22 cellular contexts compared by ENCODE assay signal in the genomic region with DNA sequence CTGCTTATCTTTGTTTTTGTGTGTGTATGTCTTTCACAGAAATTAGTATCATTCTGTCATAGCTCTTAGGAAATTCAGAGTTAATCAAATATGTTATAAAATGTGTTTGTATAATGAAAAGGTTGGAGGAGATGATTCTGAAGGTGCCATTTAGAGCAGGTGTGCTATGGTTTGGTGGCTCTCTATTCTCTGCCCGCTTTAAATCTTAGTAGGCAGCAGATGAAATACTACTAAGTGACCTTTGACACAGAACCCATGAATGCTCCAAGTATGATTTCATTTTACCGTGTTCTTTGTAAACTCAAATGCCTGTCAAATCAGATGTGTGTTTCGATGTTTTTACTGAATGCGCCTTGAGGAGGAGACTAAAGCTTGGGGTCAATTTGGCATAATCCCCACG. TPM values are rescaled to one million over a fixed set of nuclear protein-coding genes. Genes with fewer than 3 reads are reported as not detected.
DNase-seq lines count a peak whose midpoint lies in the region; ATAC-seq and TF ChIP-seq lines count a peak whose summit lies in the region.
"Had no signal": no experiment of that assay in that cellular context is flagged by ENCODE, and none has a peak within 500 bp of the region (broad histone marks: within the 10 kb centered on the region; RNA-seq: fewer than 3 reads in every experiment).

No MANE protein-coding gene starts in this region.

- H3K4me2 ChIP-seq in neuronal stem cell (ENCODE audit: insufficient read depth, low read length, poor library complexity, severe bottlenecking), result no peak overlapping the region
- H3K4me2 ChIP-seq: BLaER1, GM23338 had no signal

- peak overlapping the region; percentile 59 for H3K4me3 Mint-ChIP-seq in activated CD4-positive, alpha-beta T cell treated with anti-CD3 and anti-CD28 coated beads for 36 hours
- peak overlapping the region in 6 of 8 donors; percentile 21 to 59 (median 28) for H3K4me3 Mint-ChIP-seq in CD4-positive, alpha-beta memory T cell
- peak overlapping the region; percentile 47 for H3K4me3 Mint-ChIP-seq in activated naive CD8-positive, alpha-beta T cell treated with anti-CD3 and anti-CD28 coated beads for 36 hours
- no peak overlapping the region for H3K4me3 Mint-ChIP-seq in CD8-positive, alpha-beta T cell
- H3K4me3 Mint-ChIP-seq: GM23338 had no signal

- no peak overlapping the region for H2BK120ac ChIP-seq in neuronal stem cell (ENCODE audit: low read depth, low read length)

- no peak overlapping the region for H2AFZ ChIP-seq in neuronal stem cell (ENCODE audit: low read length)
- H2AFZ ChIP-seq: GM23338 had no signal

- POLR2A ChIA-PET in activated CD4-positive, alpha-beta T cell treated with anti-CD3 and anti-CD28 coated beads for 36 hours (lab: Charles Lee), result no interaction called here
- POLR2A ChIA-PET in CD4-positive, alpha-beta memory T cell (lab: Charles Lee; ENCODE audit: partially characterized antibody), result interaction anchor here (1.2 kb wide), 1 partner anchor 26 kb away, joined by 4 read pairs; no protein-coding TSS in a partner anchor
- POLR2A ChIA-PET in CD8-positive, alpha-beta T cell (lab: Charles Lee), result interaction anchor here (0.7 kb wide), 1 partner anchor 109 kb away, joined by 3 read pairs; no protein-coding TSS in a partner anchor

- no peaks in the 10 kb centered on the region for H3K27me3 Mint-ChIP-seq in activated CD4-positive, alpha-beta T cell treated with anti-CD3 and anti-CD28 coated beads for 36 hours
- H3K27me3 Mint-ChIP-seq in CD4-positive, alpha-beta memory T cell, result no peaks in the 10 kb centered on the region
- no peaks in the 10 kb centered on the region for H3K27me3 Mint-ChIP-seq in activated naive CD8-positive, alpha-beta T cell treated with anti-CD3 and anti-CD28 coated beads for 36 hours
- no peaks in the 10 kb centered on the region for H3K27me3 Mint-ChIP-seq in CD8-positive, alpha-beta T cell (ENCODE audit: low read depth)
- H3K27me3 Mint-ChIP-seq: T-cell had no signal

- no peak overlapping the region for H3K4me3 ChIP-seq in CD4-positive, alpha-beta memory T cell (ENCODE audit: low read length in 2 of 2)
- no peak overlapping the region for H3K4me3 ChIP-seq in neuronal stem cell (ENCODE audit: low read length in 2 of 2)
- H3K4me3 ChIP-seq in CD8-positive, alpha-beta T cell (ENCODE audit: low read depth, low read length), result no peak overlapping the region
- H3K4me3 ChIP-seq: BLaER1, esophagus muscularis mucosa, GM23338, upper lobe of left lung had no signal

- no peak overlapping the region for H3K27ac ChIP-seq in CD4-positive, alpha-beta memory T cell (ENCODE audit: low read depth, low read length)
- peak overlapping the region; percentile 14 for H3K27ac ChIP-seq in neuronal stem cell (replicated peaks; ENCODE audit: low read length)
- H3K27ac ChIP-seq in CD8-positive, alpha-beta T cell (ENCODE audit: low read depth, low read length), result no peak overlapping the region
- H3K27ac ChIP-seq: BLaER1, esophagus muscularis mucosa, upper lobe of left lung had no signal

- no peak for TF ChIP-seq CTCF in CD8-positive, alpha-beta T cell (IDR thresholded peaks at IDR 0.05)

- WGBS in neuronal stem cell (ENCODE audit: extremely low coverage in 2 of 2, insufficient read length in 2 of 2, insufficient replicate concordance in 1 of 2), 2 donors, result no CpG with 5 or more reads among the region's 5 CpGs

- H3K9me3 Mint-ChIP-seq in activated CD4-positive, alpha-beta T cell treated with anti-CD3 and anti-CD28 coated beads for 36 hours (ENCODE audit: low read depth), result no peaks in the 10 kb centered on the region
- H3K9me3 Mint-ChIP-seq in CD4-positive, alpha-beta memory T cell, result no peaks in the 10 kb centered on the region
- no peaks in the 10 kb centered on the region for H3K9me3 Mint-ChIP-seq in activated naive CD8-positive, alpha-beta T cell treated with anti-CD3 and anti-CD28 coated beads for 36 hours
- no peaks in the 10 kb centered on the region for H3K9me3 Mint-ChIP-seq in CD8-positive, alpha-beta T cell
- H3K9me3 Mint-ChIP-seq: GM23338, T-cell had no signal

- no peaks in the 10 kb centered on the region for H3K27me3 ChIP-seq in CD4-positive, alpha-beta memory T cell (ENCODE audit: insufficient read depth, low read length)
- H3K27me3 ChIP-seq in neuronal stem cell (ENCODE audit: control insufficient read depth in 3 of 3, insufficient read depth in 3 of 3, low read depth in 1 of 3, low read length in 3 of 3), result no peaks in the 10 kb centered on the region
- H3K27me3 ChIP-seq in CD8-positive, alpha-beta T cell (ENCODE audit: insufficient read depth, low read length), result no peaks in the 10 kb centered on the region
- H3K27me3 ChIP-seq: BLaER1, esophagus muscularis mucosa, upper lobe of left lung had no signal

- CTCF ChIA-PET in activated CD4-positive, alpha-beta T cell treated with anti-CD3 and anti-CD28 coated beads for 36 hours (lab: Charles Lee), result interaction anchor here (0.7 to 3.7 kb wide), 4 partner anchors 9 to 459 kb away, joined by 3 to 21 read pairs (median 4); no protein-coding TSS in a partner anchor
- CTCF ChIA-PET in CD4-positive, alpha-beta memory T cell (lab: Charles Lee; ENCODE audit: partially characterized antibody), result no interaction called here
- CTCF ChIA-PET in CD8-positive, alpha-beta T cell (lab: Charles Lee), result interaction anchor here (1.5 kb wide), 1 partner anchor 12 kb away, joined by 3 read pairs; no protein-coding TSS in a partner anchor

- H3K27ac Mint-ChIP-seq in activated CD4-positive, alpha-beta T cell treated with anti-CD3 and anti-CD28 coated beads for 36 hours, result peak overlapping the region; percentile 78
- H3K27ac Mint-ChIP-seq in CD4-positive, alpha-beta memory T cell, result peak overlapping the region in 2 of 7 donors; percentile 20 to 37
- peak overlapping the region; percentile 92 for H3K27ac Mint-ChIP-seq in activated naive CD8-positive, alpha-beta T cell treated with anti-CD3 and anti-CD28 coated beads for 36 hours
- H3K27ac Mint-ChIP-seq in CD8-positive, alpha-beta T cell, result no peak overlapping the region
- H3K27ac Mint-ChIP-seq: GM23338 had no signal

- no peak overlapping the region for H2AK5ac ChIP-seq in neuronal stem cell (ENCODE audit: low read depth, low read length)

- no peak overlapping the region for H2BK5ac ChIP-seq in neuronal stem cell (ENCODE audit: low read length)

- DNase-seq in activated CD4-positive, alpha-beta T cell treated with anti-CD3 and anti-CD28 coated beads for 36 hours, result no peak
- no peak for DNase-seq in activated CD4-positive, alpha-beta T cell treated with anti-CD3 and anti-CD28 coated beads, Interleukin-2, amount 50 U/mL, for 48 hours
- no peak for DNase-seq in CD4-positive, alpha-beta memory T cell
- DNase-seq in activated naive CD8-positive, alpha-beta T cell treated with anti-CD3 and anti-CD28 coated beads for 36 hours, result no peak
- DNase-seq in neuronal stem cell (ENCODE audit: low spot score) (no peak), anterior cingulate cortex (lab: John Stamatoyannopoulos, UW) (no peak)
- DNase-seq in CD8-positive, alpha-beta T cell, result no peak
- DNase-seq: activated CD8-positive, alpha-beta memory T cell treated with anti-CD3 and anti-CD28 coated beads for 24 hours; activated gamma-delta T cell treated with Interleukin-2 at 50 U/mL for 16 hours; effector memory CD4-positive, alpha-beta T cell; left colon; NCI-H1417 treated with DMSO at 0.1 percent for 48 hours; NCI-H526 treated with DMSO at 0.1 percent for 48 hours; nucleus accumbens; SHP77; stimulated activated naive CD4-positive, alpha-beta T cell treated with Interleukin-2 at 50 U/mL for 16 hours; T-cell; upper lobe of left lung had no signal

- no peak overlapping the region for H2BK12ac ChIP-seq in neuronal stem cell (ENCODE audit: low read length)

- no peaks in the 10 kb centered on the region for H3K36me3 ChIP-seq in CD4-positive, alpha-beta memory T cell (ENCODE audit: insufficient read depth, low read length)
- no peaks in the 10 kb centered on the region for H3K36me3 ChIP-seq in neuronal stem cell (replicated peaks in 1 of 2; ENCODE audit: control insufficient read depth in 2 of 2, insufficient read depth in 2 of 2, low read length in 2 of 2)
- H3K36me3 ChIP-seq in CD8-positive, alpha-beta T cell (ENCODE audit: insufficient read depth, low read length), result no peaks in the 10 kb centered on the region
- H3K36me3 ChIP-seq: BLaER1, esophagus muscularis mucosa, upper lobe of left lung had no signal

- H2BK15ac ChIP-seq in neuronal stem cell (ENCODE audit: low read length), result no peak overlapping the region

- H3K4me1 Mint-ChIP-seq in activated CD4-positive, alpha-beta T cell treated with anti-CD3 and anti-CD28 coated beads for 36 hours, result peaks cover 39% of the 10 kb centered on the region
- H3K4me1 Mint-ChIP-seq in CD4-positive, alpha-beta memory T cell, result peaks cover 32 to 47% (median 36%) of the 10 kb centered on the region in 4 donors
- H3K4me1 Mint-ChIP-seq in activated naive CD8-positive, alpha-beta T cell treated with anti-CD3 and anti-CD28 coated beads for 36 hours, result peaks cover 47% of the 10 kb centered on the region
- peaks cover 50% of the 10 kb centered on the region for H3K4me1 Mint-ChIP-seq in CD8-positive, alpha-beta T cell (ENCODE audit: low read depth)

- H3K79me1 ChIP-seq in neuronal stem cell (ENCODE audit: low read depth, low read length), result no peaks in the 10 kb centered on the region

- ATAC-seq in activated CD4-positive, alpha-beta T cell treated with anti-CD3 and anti-CD28 coated beads for 36 hours, result peak; percentile 39
- no peak for ATAC-seq in CD8-positive, alpha-beta T cell
- no peak for ATAC-seq in HG02623 (IDR thresholded peaks at IDR 0.05; ENCODE audit: unreplicated experiment)
- ATAC-seq: GM23338, left colon had no signal

- H4K8ac ChIP-seq in neuronal stem cell (ENCODE audit: low read depth, low read length), result no peak overlapping the region

- no peak overlapping the region for H3K9ac ChIP-seq in neuronal stem cell (ENCODE audit: low read depth, low read length, poor library complexity)
- H3K9ac ChIP-seq: BLaER1 had no signal

- no peak overlapping the region for H3K18ac ChIP-seq in neuronal stem cell (ENCODE audit: low read length)

- no peak overlapping the region for H3K4ac ChIP-seq in neuronal stem cell (ENCODE audit: low read length)

- H3K9me3 ChIP-seq in CD4-positive, alpha-beta memory T cell (ENCODE audit: control insufficient read depth in 1 of 2, low read length in 2 of 2), result no peaks in the 10 kb centered on the region
- H3K9me3 ChIP-seq in neuronal stem cell (replicated peaks in 1 of 2; ENCODE audit: control insufficient read depth in 2 of 2, insufficient read depth in 1 of 2, low read depth in 1 of 2, low read length in 2 of 2), result no peaks in the 10 kb centered on the region
- H3K9me3 ChIP-seq in CD8-positive, alpha-beta T cell (ENCODE audit: low read length), result no peaks in the 10 kb centered on the region
- H3K9me3 ChIP-seq: BLaER1, esophagus muscularis mucosa, upper lobe of left lung had no signal

- peaks cover 2% of the 10 kb centered on the region for H3K36me3 Mint-ChIP-seq in activated CD4-positive, alpha-beta T cell treated with anti-CD3 and anti-CD28 coated beads for 36 hours (ENCODE audit: low read depth)
- H3K36me3 Mint-ChIP-seq in CD4-positive, alpha-beta memory T cell, result no peaks in the 10 kb centered on the region
- H3K36me3 Mint-ChIP-seq in activated naive CD8-positive, alpha-beta T cell treated with anti-CD3 and anti-CD28 coated beads for 36 hours, result peaks cover 9% of the 10 kb centered on the region
- no peaks in the 10 kb centered on the region for H3K36me3 Mint-ChIP-seq in CD8-positive, alpha-beta T cell
- H3K36me3 Mint-ChIP-seq: T-cell had no signal

- intact Hi-C loops in activated CD4-positive, alpha-beta T cell treated with anti-CD3 and anti-CD28 coated beads for 36 hours (cut with DNase I, micrococcal nuclease), result loop anchor here (1.0 to 10.0 kb wide), 13 partner anchors 10 to 991 kb away; partner anchors contain the start of genes ARHGAP12 (in 2 of the 2), MAP3K8 (in 1 of the 2) and ZEB1 (in 1 of the 2)
- intact Hi-C loops in CD4-positive, alpha-beta memory T cell (cut with micrococcal nuclease), result no loop called here
- intact Hi-C loops in CD8-positive, alpha-beta T cell (cut with DNase I, micrococcal nuclease), result loop anchor here (2.0 to 5.0 kb wide), 2 partner anchors 15 to 39 kb away; no protein-coding TSS in a partner anchor

- no peak overlapping the region for H3K23ac ChIP-seq in neuronal stem cell (ENCODE audit: low read depth, low read length, poor library complexity)

- H4K91ac ChIP-seq in neuronal stem cell (ENCODE audit: low read depth, low read length, poor library complexity), result no peak overlapping the region

- peaks cover 76% of the 10 kb centered on the region for H3K4me1 ChIP-seq in CD4-positive, alpha-beta memory T cell (ENCODE audit: insufficient read depth, low read length)
- peaks cover 7 to 10% of the 10 kb centered on the region in 2 donors for H3K4me1 ChIP-seq in neuronal stem cell (ENCODE audit: control insufficient read depth in 2 of 2, insufficient read depth in 1 of 2, low read depth in 1 of 2, low read length in 2 of 2)
- peaks cover 45% of the 10 kb centered on the region for H3K4me1 ChIP-seq in CD8-positive, alpha-beta T cell (ENCODE audit: insufficient read depth, low read length)
- H3K4me1 ChIP-seq: BLaER1 had no signal

- no peak overlapping the region for H3K14ac ChIP-seq in neuronal stem cell (ENCODE audit: low read length)

RNA-seq across cellular contexts. Expression of gene ZEB1, which starts 24.5 kb away (rescaled TPM):
- total RNA-seq in activated CD4-positive, alpha-beta T cell treated with anti-CD3 and anti-CD28 coated beads for 36 hours, result 10 to 100 TPM; 32.0 to 49.0 TPM
- total RNA-seq in CD4-positive, alpha-beta memory T cell, result 10 to 100 TPM; 68.7 to 70.6 TPM
- 10 to 100 TPM; 19.1 to 31.3 TPM for polyA plus RNA-seq in CD4-positive, alpha-beta memory T cell
- 10 to 100 TPM; 23.5 to 27.8 TPM for total RNA-seq in activated naive CD8-positive, alpha-beta T cell treated with anti-CD3 and anti-CD28 coated beads for 36 hours
- polyA plus RNA-seq in neuronal stem cell (2013, experiment 1 of 2), result 31.6 TPM
- 33.1 TPM for polyA plus RNA-seq in neuronal stem cell (2013, experiment 2 of 2)
- total RNA-seq in CD8-positive, alpha-beta T cell, result 100 to 1,000 TPM; 145 to 153 TPM
